8 cellular contexts compared by ENCODE assay signal in the genomic region with DNA sequence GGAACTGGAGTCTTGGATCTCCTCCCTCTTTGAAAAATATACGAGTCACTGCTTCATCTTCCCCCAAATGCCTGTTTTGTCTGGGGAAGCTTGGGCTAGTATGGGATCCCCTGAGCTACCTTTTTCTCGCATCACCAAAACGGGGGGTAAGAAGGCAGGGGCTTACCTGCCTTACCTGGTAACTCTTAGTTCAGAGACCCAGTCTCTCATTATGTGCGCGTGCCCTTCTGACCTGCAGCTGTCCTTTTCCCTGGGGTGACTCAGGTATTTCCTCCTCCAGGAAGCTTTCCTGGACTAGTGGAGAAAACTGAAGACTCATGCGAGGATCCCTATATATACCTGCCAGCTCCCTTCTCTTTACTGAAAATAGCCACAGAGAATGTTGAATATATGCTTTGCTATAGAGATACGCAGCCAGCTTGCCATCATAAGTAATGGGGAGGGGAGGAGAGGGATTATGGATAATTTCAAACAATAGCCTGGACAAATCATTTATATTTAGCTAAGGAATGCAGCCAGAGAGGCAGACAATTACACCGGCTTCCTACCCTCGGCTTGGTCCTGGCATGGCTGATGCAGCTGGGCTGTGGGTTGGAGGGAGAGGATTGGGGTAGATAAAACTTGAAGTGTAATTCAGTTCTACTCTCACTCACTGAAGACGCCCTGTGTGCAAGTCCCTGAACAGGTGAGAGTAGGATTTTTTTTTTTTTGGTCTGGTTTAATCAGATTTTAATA. TPM values are rescaled to one million over a fixed set of nuclear protein-coding genes. Genes with fewer than 3 reads are reported as not detected.
DNase-seq lines count a peak whose midpoint lies in the region; ATAC-seq, FAIRE-seq and TF ChIP-seq lines count a peak whose summit lies in the region.

No MANE protein-coding gene starts in this region.

- peak; percentile 59 for FAIRE-seq in urothelium cell line (lab: Jason Lieb, UNC)

- no peaks in the 10 kb centered on the region for H3K9me3 Mint-ChIP-seq in activated naive CD4-positive, alpha-beta T cell treated with anti-CD3 and anti-CD28 coated beads, Interleukin-2, amount 50 U/mL, for 24 hours

- no peaks in the 10 kb centered on the region for H3K36me3 Mint-ChIP-seq in activated naive CD4-positive, alpha-beta T cell treated with anti-CD3 and anti-CD28 coated beads, Interleukin-2, amount 50 U/mL, for 24 hours

- H3K36me3 ChIP-seq in breast epithelium (no peaks in the 10 kb centered on the region), mesodermal cell (ENCODE audit: control insufficient read depth, insufficient read depth, low read length) (peaks cover 6% of the 10 kb centered on the region)

- no peak for TF ChIP-seq CTCF in breast epithelium (IDR thresholded peaks at IDR 0.05)

- no peak for ATAC-seq in HG03442 (IDR thresholded peaks at IDR 0.05; ENCODE audit: unreplicated experiment)

- peak overlapping the region in 1 of 2 donors; percentile 92 for H3K27ac ChIP-seq in breast epithelium
- H3K27ac ChIP-seq in mesodermal cell (ENCODE audit: low read depth, low read length, severe bottlenecking), result no peak overlapping the region

- intact Hi-C loops in breast epithelium (cut with DNase I; ENCODE audit: low total_unique reads), result no loop called here

- peaks cover 0 to under 1% of the 10 kb centered on the region in 2 donors for H3K4me1 ChIP-seq in breast epithelium
- H3K4me1 ChIP-seq in mesodermal cell (ENCODE audit: control insufficient read depth, insufficient read depth, low read length, poor library complexity, severe bottlenecking), result peaks cover 3% of the 10 kb centered on the region

- TF ChIP-seq POLR2A in breast epithelium (IDR thresholded peaks at IDR 0.05), result no peak

- H3K4me3 Mint-ChIP-seq in activated naive CD4-positive, alpha-beta T cell treated with anti-CD3 and anti-CD28 coated beads, Interleukin-2, amount 50 U/mL, for 24 hours, result peak overlapping the region; percentile 81

- H3K9me3 ChIP-seq in breast epithelium, result no peaks in the 10 kb centered on the region
- peaks cover 3% of the 10 kb centered on the region for H3K9me3 ChIP-seq in mesodermal cell (ENCODE audit: control insufficient read depth, low read length)

- H3K27me3 Mint-ChIP-seq in activated naive CD4-positive, alpha-beta T cell treated with anti-CD3 and anti-CD28 coated beads, Interleukin-2, amount 50 U/mL, for 24 hours, result no peaks in the 10 kb centered on the region

- H3K4me1 Mint-ChIP-seq in activated naive CD4-positive, alpha-beta T cell treated with anti-CD3 and anti-CD28 coated beads, Interleukin-2, amount 50 U/mL, for 24 hours, result peaks cover 12% of the 10 kb centered on the region

- DNase-seq in activated naive CD4-positive, alpha-beta T cell treated with Interleukin-2 at 50 U/mL for 16 hours, result no peak
- DNase-seq in breast epithelium (ENCODE audit: low spot score in 2 of 2) (no peak), urothelium cell line (ENCODE audit: low spot score) (no peak), NCI-H1694 treated with DMSO at 0.1 percent for 48 hours (lab: John Stamatoyannopoulos, UW) (no peak)
- DNase-seq in effector CD8-positive, alpha-beta T cell (lab: John Stamatoyannopoulos, UW), result no peak

- H3K27me3 ChIP-seq in breast epithelium, result no peaks in the 10 kb centered on the region

- H3K27ac Mint-ChIP-seq in activated naive CD4-positive, alpha-beta T cell treated with anti-CD3 and anti-CD28 coated beads, Interleukin-2, amount 50 U/mL, for 24 hours, result no peak overlapping the region

- WGBS in mesodermal cell (ENCODE audit: insufficient coverage in 2 of 2), 2 experiments, result 56 to 68% methylated on average over 6 of the region's 10 CpGs

- H3K4me3 ChIP-seq in breast epithelium, result peak overlapping the region; percentile 87 to 91 (median 89)
- peak overlapping the region; percentile 64 for H3K4me3 ChIP-seq in mesodermal cell (ENCODE audit: extremely low read depth, insufficient read depth, low read length, poor library complexity, severe bottlenecking)

RNA-seq across cellular contexts. Expression of gene TSPAN9, which starts 1.1 kb away (rescaled TPM):
- 10 to 100 TPM; 16.8 to 44.9 (median 36.9) TPM for total RNA-seq in breast epithelium
- 40.8 TPM for polyA plus RNA-seq in mesodermal cell (2013, experiment 1 of 2)
- polyA plus RNA-seq in mesodermal cell (2013, experiment 2 of 2), result 33.7 TPM
